Comparison of ENCODE assay signal across 25 cellular contexts in the genomic region with DNA sequence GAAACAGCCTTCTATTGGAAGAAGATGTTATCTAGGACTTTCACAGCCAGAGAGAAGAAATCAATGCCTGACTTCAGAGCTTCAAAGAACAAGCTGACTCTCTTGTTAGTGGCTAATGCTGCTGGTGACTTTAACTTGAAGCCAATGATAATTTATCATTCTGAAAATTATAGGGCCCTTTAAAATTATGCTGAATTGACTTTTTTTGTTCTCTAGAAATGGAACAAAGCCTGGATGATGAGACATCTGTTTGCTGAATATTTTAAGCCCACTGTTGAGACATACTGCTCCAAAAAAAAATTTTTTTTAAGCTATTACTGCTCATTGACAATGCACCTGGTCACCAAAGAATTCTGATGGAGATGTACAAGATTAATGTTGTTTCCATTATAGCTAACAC.
DNase-seq lines count a peak whose midpoint lies in the region; ATAC-seq, FAIRE-seq and TF ChIP-seq lines count a peak whose summit lies in the region.
"Had no signal": no experiment of that assay in that cellular context is flagged by ENCODE, and none has a peak within 500 bp of the region (broad histone marks: within the 10 kb centered on the region; RNA-seq: fewer than 3 reads in every experiment).

No MANE protein-coding gene starts in this region.

- TF ChIP-seq CTCF in HepG2 (CRISPR knock-in tag; IDR thresholded peaks at IDR 0.05) (no peak), right lobe of liver (IDR thresholded peaks at IDR 0.05) (no peak), K562 (IDR thresholded peaks at IDR 0.05 in 2 of 3, conservative IDR thresholded peaks at IDR 0.05 in 1 of 3; ENCODE audit: insufficient read depth in 2 of 3, low read depth in 1 of 3, low read length in 3 of 3) (no peak)

- BruUV-seq in HepG2 (replicated peaks; lab: Mats Ljungman, UMichigan) (no TSS peak), K562 (replicated peaks; lab: Mats Ljungman, UMichigan) (no TSS peak)

- POLR2A ChIA-PET in HepG2 (lab: Yijun Ruan, JAX), result no interaction called here
- POLR2A ChIA-PET in K562 (lab: Yijun Ruan, JAX), result no interaction called here
- POLR2A ChIA-PET in T-cell (lab: Charles Lee), result no interaction called here

- H3K4me1 ChIP-seq in HepG2 (ENCODE audit: insufficient read depth, low read length), result no peaks in the 10 kb centered on the region
- no peaks in the 10 kb centered on the region for H3K4me1 ChIP-seq in right lobe of liver
- no peaks in the 10 kb centered on the region for H3K4me1 ChIP-seq in K562 (replicated peaks in 1 of 2; ENCODE audit: control insufficient read depth in 2 of 2, insufficient read depth in 2 of 2, low read length in 2 of 2)
- H3K4me1 ChIP-seq: BE2C, BLaER1 had no signal

- no peaks in the 10 kb centered on the region for H3K4me1 Mint-ChIP-seq in T-cell
- H3K4me1 Mint-ChIP-seq: CD4-positive, alpha-beta memory T cell; CD4-positive, CD25-positive, alpha-beta regulatory T cell; CD8-positive, alpha-beta memory T cell had no signal

- H3K9me3 ChIP-seq in HepG2 (ENCODE audit: low read length), result peaks cover 44% of the 10 kb centered on the region
- H3K9me3 ChIP-seq in right lobe of liver, result peaks cover 0 to 4% (median 0%) of the 10 kb centered on the region in 4 donors
- H3K9me3 ChIP-seq in K562 (replicated peaks; ENCODE audit: control insufficient read depth, insufficient read depth, low read depth, low read length), result no peaks in the 10 kb centered on the region; the same call in 1 of the 2 replicates
- H3K9me3 ChIP-seq: BE2C had no signal

- H3K9me1 ChIP-seq in K562 (ENCODE audit: control insufficient read depth, insufficient read depth, low read length), result no peaks in the 10 kb centered on the region

- ATAC-seq in HepG2 (no peak), right lobe of liver (no peak), K562 (no peak), HG03135 (IDR thresholded peaks at IDR 0.05; ENCODE audit: unreplicated experiment) (no peak), T-cell (replicated peaks in 1 of 4) (no peak)
- ATAC-seq: GM12878 had no signal

- H4K20me1 ChIP-seq in HepG2 (ENCODE audit: insufficient read depth, low read length) (no peaks in the 10 kb centered on the region), K562 (replicated peaks; ENCODE audit: control insufficient read depth, insufficient read depth, low read length) (no peaks in the 10 kb centered on the region)
- H4K20me1 ChIP-seq: BLaER1 had no signal

- no peaks in the 10 kb centered on the region for H3K79me2 ChIP-seq in HepG2 (ENCODE audit: insufficient read depth, low read length)
- H3K79me2 ChIP-seq in K562 (ENCODE audit: control insufficient read depth, insufficient read depth, low read length), result no peaks in the 10 kb centered on the region

- TF ChIP-seq RAD21 in HepG2 (CRISPR knock-in tag; IDR thresholded peaks at IDR 0.05) (no peak), K562 (CRISPR knock-in tag; conservative IDR thresholded peaks at IDR 0.05 in 1 of 2, IDR thresholded peaks at IDR 0.05 in 1 of 2) (no peak)

- no peaks in the 10 kb centered on the region for H3K36me3 ChIP-seq in HepG2 (replicated peaks in 1 of 2; ENCODE audit: control insufficient read depth in 1 of 2, insufficient read depth in 2 of 2, low read length in 2 of 2)
- H3K36me3 ChIP-seq in right lobe of liver, result no peaks in the 10 kb centered on the region
- no peaks in the 10 kb centered on the region for H3K36me3 ChIP-seq in K562 (ENCODE audit: control insufficient read depth, insufficient read depth, low read length)
- H3K36me3 ChIP-seq: BE2C, BLaER1 had no signal

- CTCF ChIA-PET in HepG2 (lab: Yijun Ruan, JAX; ENCODE audit: low intra/inter-chr PET ratio, low total read pairs), result no interaction called here
- CTCF ChIA-PET in K562 (lab: Yijun Ruan, JAX; ENCODE audit: low intra/inter-chr PET ratio), result no interaction called here
- CTCF ChIA-PET in T-cell (lab: Charles Lee), result interaction anchor here in 1 of 2 donors (0.6 kb wide), 1 partner anchor 452 kb away, joined by 3 read pairs; no protein-coding TSS in a partner anchor

- H3K9ac ChIP-seq in HepG2 (ENCODE audit: insufficient read depth, low read depth, low read length) (no peak overlapping the region), K562 (ENCODE audit: insufficient read depth in 1 of 2, low read depth in 2 of 2, low read length in 2 of 2) (no peak overlapping the region)
- H3K9ac ChIP-seq: BLaER1 had no signal

- no peak overlapping the region for H3K4me2 ChIP-seq in HepG2 (ENCODE audit: low read depth, low read length)
- no peak overlapping the region for H3K4me2 ChIP-seq in K562 (ENCODE audit: insufficient read depth, low read length)
- H3K4me2 ChIP-seq: BLaER1 had no signal

- no peak overlapping the region for H3K27ac Mint-ChIP-seq in T-cell
- H3K27ac Mint-ChIP-seq: CD14-positive monocyte; CD4-positive, alpha-beta memory T cell; CD4-positive, CD25-positive, alpha-beta regulatory T cell; CD8-positive, alpha-beta memory T cell had no signal

- FAIRE-seq in HepG2 (lab: Jason Lieb, UNC) (no peak), K562 (lab: Jason Lieb, UNC) (no peak)
- FAIRE-seq: GM12878, GM12892, GM18507 had no signal

- no peak overlapping the region for H3K4me3 ChIP-seq in HepG2 (replicated peaks in 1 of 3; ENCODE audit: insufficient read depth in 1 of 3, low read depth in 2 of 3, low read length in 3 of 3)
- no peak overlapping the region for H3K4me3 ChIP-seq in right lobe of liver
- H3K4me3 ChIP-seq in K562, result no peak overlapping the region
- H3K4me3 ChIP-seq: BLaER1, GM12878 had no signal

- TF ChIP-seq POLR2A in HepG2 (IDR thresholded peaks at IDR 0.05; ENCODE audit: insufficient read depth in 1 of 2, low read depth in 2 of 2, low read length in 2 of 2) (no peak), right lobe of liver (IDR thresholded peaks at IDR 0.05) (no peak), K562 (conservative IDR thresholded peaks at IDR 0.05) (no peak)

- H3K27ac ChIP-seq in HepG2 (ENCODE audit: extremely low read length, insufficient read depth, low read length) (no peak overlapping the region), right lobe of liver (no peak overlapping the region), K562 (ENCODE audit: extremely low read depth, low read depth, low read length) (no peak overlapping the region)
- H3K27ac ChIP-seq: 22Rv1, BLaER1 had no signal

- no peaks in the 10 kb centered on the region for H3K36me3 Mint-ChIP-seq in T-cell
- H3K36me3 Mint-ChIP-seq: CD14-positive monocyte; CD4-positive, alpha-beta memory T cell; CD4-positive, CD25-positive, alpha-beta regulatory T cell; CD8-positive, alpha-beta memory T cell had no signal

- TF ChIP-seq EP300 in HepG2 (IDR thresholded peaks at IDR 0.05; ENCODE audit: low read depth in 2 of 2, low read length in 2 of 2), result no peak
- TF ChIP-seq EP300 in HepG2 (CRISPR knock-in tag; IDR thresholded peaks at IDR 0.05; ENCODE audit: borderline replicate concordance), result no peak
- no peak for TF ChIP-seq EP300 in K562 (IDR thresholded peaks at IDR 0.05; ENCODE audit: low read length)

- no peak for DNase-seq in HepG2 (ENCODE audit: low spot score)
- no peak for DNase-seq in right lobe of liver
- DNase-seq in K562 (ENCODE audit: extremely low read depth in 1 of 4, low spot score in 3 of 4), result no peak
- DNase-seq in T-cell, result no peak
- DNase-seq: ACHN; BE2C; C1 segment of cervical spinal cord; CD4-positive, alpha-beta memory T cell; CD4-positive, CD25-positive, alpha-beta regulatory T cell; CD8-positive, alpha-beta memory T cell; COR-L47; DMS 273 treated with DMSO at 0.1 percent for 48 hours; DMS153; DMS53; DMS79; DND-41; EL; GDM1 had no signal

- no peak overlapping the region for H3K4me3 Mint-ChIP-seq in T-cell
- H3K4me3 Mint-ChIP-seq: CD14-positive monocyte; CD4-positive, alpha-beta memory T cell; CD4-positive, CD25-positive, alpha-beta regulatory T cell; CD8-positive, alpha-beta memory T cell had no signal

- H3K27me3 Mint-ChIP-seq in T-cell, result no peaks in the 10 kb centered on the region
- H3K27me3 Mint-ChIP-seq: CD4-positive, alpha-beta memory T cell; CD4-positive, CD25-positive, alpha-beta regulatory T cell; CD8-positive, alpha-beta memory T cell had no signal

- in situ Hi-C loops in HepG2 (cut with HindIII; ENCODE audit: extremely low pct_ligation_motif_present, low pct_unique_long_range_greater_than_20kb), result no loop called here
- in situ Hi-C loops in K562 (cut with MboI), result no loop called here

- H3K9me3 Mint-ChIP-seq in T-cell, result peaks cover 8 to 51% (median 34%) of the 10 kb centered on the region in 3 donors

- H3K27me3 ChIP-seq in HepG2 (ENCODE audit: control insufficient read depth in 1 of 2, insufficient read depth in 2 of 2, low read length in 2 of 2) (no peaks in the 10 kb centered on the region), right lobe of liver (no peaks in the 10 kb centered on the region), K562 (ENCODE audit: control insufficient read depth in 2 of 2, insufficient read depth in 2 of 2, low read length in 2 of 2) (no peaks in the 10 kb centered on the region)
- H3K27me3 ChIP-seq: BE2C, BLaER1 had no signal

- no peak overlapping the region for H2AFZ ChIP-seq in HepG2 (ENCODE audit: low read length)
- no peak overlapping the region for H2AFZ ChIP-seq in K562 (ENCODE audit: low read depth, low read length)

- intact Hi-C loops in HepG2 (cut with micrococcal nuclease; ENCODE audit: unreplicated experiment) (no loop called here), right lobe of liver (cut with DNase I) (no loop called here), K562 (cut with micrococcal nuclease) (no loop called here)

TF ChIP-seq in HepG2, 621 proteins besides CTCF, POLR2A, EP300 and RAD21:
- TF ChIP-seq MAFK (conservative IDR thresholded peaks at IDR 0.05 in 1 of 2, IDR thresholded peaks at IDR 0.05 in 1 of 2; ENCODE audit: low read length in 2 of 2) (peak; percentile 83 to 88), ZSCAN20 (CRISPR knock-in tag; IDR thresholded peaks at IDR 0.05; ENCODE audit: borderline replicate concordance) (no peak), MAFF (IDR thresholded peaks at IDR 0.05; ENCODE audit: low read depth, low read length) (peak; percentile 82)

TF ChIP-seq in K562, 482 proteins besides CTCF, POLR2A, EP300 and RAD21 (continues in another document):
- TF ChIP-seq SNRNP70 (optimal IDR thresholded peaks at IDR 0.05; ENCODE audit: low read depth, low read length), result no peak
- TF ChIP-seq TEAD1 (CRISPR knock-in tag; IDR thresholded peaks at IDR 0.05), result no peak
- no peak for TF ChIP-seq NCOA1 (IDR thresholded peaks at IDR 0.05; ENCODE audit: low read depth)

Comparison
In these comparisons a context has a peak if more than half of its experiments do, and no peak if none do; other contexts are left out.
1. Of the 241 proteins assayed by ChIP-seq in both HepG2 and K562: peak only in HepG2: none; only in K562: MAFG; in both: MAFF and MAFK; in neither: 238.